31 cellular contexts compared by ENCODE assay signal in the genomic region with DNA sequence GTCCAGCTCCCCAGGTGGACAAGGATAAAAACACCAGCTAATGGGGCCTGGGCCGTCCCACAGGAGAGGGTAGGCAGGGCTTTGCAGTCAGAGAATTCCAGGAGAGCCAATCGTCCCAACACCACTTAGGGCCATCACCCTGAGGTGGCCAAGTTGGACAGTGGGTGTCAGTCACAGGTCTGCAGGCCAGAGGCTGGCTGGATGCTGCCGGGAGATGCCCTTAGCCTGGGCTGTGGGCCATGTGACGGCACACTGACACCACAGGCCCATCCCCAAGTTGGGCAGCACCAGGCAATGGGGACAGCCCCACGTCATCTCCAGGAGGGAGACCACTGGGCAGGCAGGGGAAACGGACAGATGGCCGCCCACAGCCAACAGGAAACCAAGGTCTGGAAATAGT. TPM values are rescaled to one million over a fixed set of nuclear protein-coding genes. Genes with fewer than 3 reads are reported as not detected.
"Had no signal": no experiment of that assay in that cellular context is flagged by ENCODE, and none has a peak within 500 bp of the region (broad histone marks: within the 10 kb centered on the region; RNA-seq: fewer than 3 reads in every experiment).

No MANE protein-coding gene starts in this region.

- H3K27me3 ChIP-seq: adrenal gland, ascending aorta, brain microvascular endothelial cell, esophagus squamous epithelium had no signal

- H3K27ac ChIP-seq: adrenal gland, ascending aorta, brain microvascular endothelial cell, epithelial cell of prostate, esophagus squamous epithelium, gastroesophageal sphincter had no signal

- ATAC-seq: activated CD8-positive, alpha-beta memory T cell treated with anti-CD3 and anti-CD28 coated beads, Interleukin-2, amount 10 ng/mL, durations not matched to agents 7 days and 5 days; activated CD8-positive, alpha-beta T cell treated with anti-CD3 and anti-CD28 coated beads, Interleukin-2, amount 10 ng/mL, durations not matched to agents 7 days and 5 days; activated naive CD8-positive, alpha-beta T cell treated with anti-CD3 and anti-CD28 coated beads, Interleukin-2, amount 50 U/mL, for 24 hours; gastroesophageal sphincter had no signal

- H3K36me3 Mint-ChIP-seq: activated CD4-positive, alpha-beta memory T cell treated with anti-CD3 and anti-CD28 coated beads for 36 hours; activated CD8-positive, alpha-beta memory T cell treated with anti-CD3 and anti-CD28 coated beads, Interleukin-2, amount 10 ng/mL, durations not matched to agents 7 days and 5 days; activated naive CD4-positive, alpha-beta T cell treated with anti-CD3 and anti-CD28 coated beads, Interleukin-2, amount 50 U/mL, for 24 hours; activated naive CD8-positive, alpha-beta T cell treated with anti-CD3 and anti-CD28 coated beads for 36 hours had no signal

- H3K27me3 Mint-ChIP-seq: activated CD4-positive, alpha-beta memory T cell treated with anti-CD3 and anti-CD28 coated beads for 36 hours; activated CD4-positive, alpha-beta T cell treated with anti-CD3 and anti-CD28 coated beads for 36 hours; activated CD4-positive, alpha-beta T cell treated with anti-CD3 and anti-CD28 coated beads, Interleukin-2, amount 10 ng/mL, durations not matched to agents 24 days and 14 days; activated CD8-positive, alpha-beta memory T cell treated with anti-CD3 and anti-CD28 coated beads, Interleukin-2, amount 10 ng/mL, durations not matched to agents 7 days and 5 days; activated naive CD4-positive, alpha-beta T cell treated with anti-CD3 and anti-CD28 coated beads, Interleukin-2, amount 50 U/mL, for 24 hours; activated naive CD8-positive, alpha-beta T cell treated with anti-CD3 and anti-CD28 coated beads for 36 hours; activated naive CD8-positive, alpha-beta T cell treated with anti-CD3 and anti-CD28 coated beads, Interleukin-2, amount 50 U/mL, for 24 hours; central memory CD8-positive, alpha-beta T cell had no signal

- H3K4me3 ChIP-seq: adrenal gland, ascending aorta, esophagus squamous epithelium, gastroesophageal sphincter had no signal

- H3K9me3 Mint-ChIP-seq: activated CD4-positive, alpha-beta memory T cell treated with anti-CD3 and anti-CD28 coated beads for 36 hours; activated CD4-positive, alpha-beta T cell treated with anti-CD3 and anti-CD28 coated beads, Interleukin-2, amount 10 ng/mL, durations not matched to agents 24 days and 14 days; activated naive CD4-positive, alpha-beta T cell treated with anti-CD3 and anti-CD28 coated beads for 36 hours; activated naive CD4-positive, alpha-beta T cell treated with anti-CD3 and anti-CD28 coated beads, Interleukin-2, amount 50 U/mL, for 24 hours; activated naive CD8-positive, alpha-beta T cell treated with anti-CD3 and anti-CD28 coated beads for 36 hours; activated naive CD8-positive, alpha-beta T cell treated with anti-CD3 and anti-CD28 coated beads, Interleukin-2, amount 50 U/mL, for 24 hours; activated T-helper 1 cell treated with anti-CD3 and anti-CD28 coated beads, Interleukin-12 subunit alpha, Interleukin-12 subunit beta, Interleukin-2, Interleukin-4 antibody, amounts not matched to agents 30 ng/mL and 10 ng/mL and 1 ng/mL, durations not matched to agents 14 hours and 24 hours and 36 hours; activated T-helper 2 cell treated with anti-CD3 and anti-CD28 coated beads, Interferon-gamma antibody, Interleukin-2, Interleukin-4, amounts not matched to agents 10 μg/mL and 5 μg/mL and 100 μg/mL, durations not matched to agents 14 hours and 24 hours and 36 hours; central memory CD8-positive, alpha-beta T cell had no signal

- H3K4me1 Mint-ChIP-seq: activated CD4-positive, alpha-beta T cell treated with anti-CD3 and anti-CD28 coated beads for 36 hours; activated CD4-positive, alpha-beta T cell treated with anti-CD3 and anti-CD28 coated beads, Interleukin-2, amount 10 ng/mL, durations not matched to agents 24 days and 14 days; activated CD8-positive, alpha-beta memory T cell treated with anti-CD3 and anti-CD28 coated beads, Interleukin-2, amount 10 ng/mL, durations not matched to agents 7 days and 5 days; activated naive CD4-positive, alpha-beta T cell treated with anti-CD3 and anti-CD28 coated beads, Interleukin-2, amount 50 U/mL, for 24 hours; activated naive CD8-positive, alpha-beta T cell treated with anti-CD3 and anti-CD28 coated beads for 36 hours; activated naive CD8-positive, alpha-beta T cell treated with anti-CD3 and anti-CD28 coated beads, Interleukin-2, amount 50 U/mL, for 24 hours; central memory CD8-positive, alpha-beta T cell had no signal

- H3K9me3 ChIP-seq: adrenal gland, ascending aorta, esophagus squamous epithelium, gastroesophageal sphincter had no signal

- DNase-seq: activated CD4-positive, alpha-beta T cell treated with anti-CD3 and anti-CD28 coated beads, Interleukin-2, amount 10 ng/mL, durations not matched to agents 24 days and 14 days; activated CD4-positive, CD25-positive, alpha-beta regulatory T cell; activated CD4-positive, CD25-positive, alpha-beta regulatory T cell treated with anti-CD3 and anti-CD28 coated beads, Interleukin-2, amount 50 U/mL, for 72 hours; activated CD8-positive, alpha-beta memory T cell treated with anti-CD3 and anti-CD28 coated beads, Interleukin-2, amount 10 ng/mL, durations not matched to agents 7 days and 5 days; activated CD8-positive, alpha-beta memory T cell treated with anti-CD3 and anti-CD28 coated beads, Interleukin-2, amount 50 U/mL, for 4 hours; activated CD8-positive, alpha-beta T cell treated with anti-CD3 and anti-CD28 coated beads, Interleukin-2, amount 10 ng/mL, durations not matched to agents 7 days and 5 days; activated effector memory CD4-positive, alpha-beta T cell treated with anti-CD3 and anti-CD28 coated beads, Interleukin-2, amount 50 U/mL, for 16 hours; activated naive CD8-positive, alpha-beta T cell treated with anti-CD3 and anti-CD28 coated beads for 36 hours; activated naive CD8-positive, alpha-beta T cell treated with anti-CD3 and anti-CD28 coated beads, Interleukin-2, amount 50 U/mL, for 24 hours; activated T-cell treated with anti-CD3 and anti-CD28 coated beads, Interleukin-2, amount 50 U/mL, for 1 hour; adrenal gland; cortex of kidney; dermis blood vessel endothelial cell; effector CD8-positive, alpha-beta T cell; esophagus squamous epithelium; foreskin melanocyte; T-helper 2 cell had no signal

- H3K4me3 Mint-ChIP-seq: activated CD4-positive, alpha-beta memory T cell treated with anti-CD3 and anti-CD28 coated beads for 36 hours; activated CD4-positive, alpha-beta T cell treated with anti-CD3 and anti-CD28 coated beads for 36 hours; activated CD4-positive, alpha-beta T cell treated with anti-CD3 and anti-CD28 coated beads, Interleukin-2, amount 10 ng/mL, durations not matched to agents 24 days and 14 days; activated CD8-positive, alpha-beta memory T cell treated with anti-CD3 and anti-CD28 coated beads, Interleukin-2, amount 10 ng/mL, durations not matched to agents 7 days and 5 days; activated CD8-positive, alpha-beta T cell treated with anti-CD3 and anti-CD28 coated beads, Interleukin-2, amount 10 ng/mL, durations not matched to agents 7 days and 5 days; activated naive CD4-positive, alpha-beta T cell treated with anti-CD3 and anti-CD28 coated beads for 36 hours; activated naive CD4-positive, alpha-beta T cell treated with anti-CD3 and anti-CD28 coated beads, Interleukin-2, amount 50 U/mL, for 24 hours; activated naive CD8-positive, alpha-beta T cell treated with anti-CD3 and anti-CD28 coated beads for 36 hours; activated naive CD8-positive, alpha-beta T cell treated with anti-CD3 and anti-CD28 coated beads, Interleukin-2, amount 50 U/mL, for 24 hours; activated T-helper 1 cell treated with anti-CD3 and anti-CD28 coated beads, Interleukin-12 subunit alpha, Interleukin-12 subunit beta, Interleukin-2, Interleukin-4 antibody, amounts not matched to agents 30 ng/mL and 10 ng/mL and 1 ng/mL, durations not matched to agents 14 hours and 24 hours and 36 hours; central memory CD8-positive, alpha-beta T cell had no signal

- H3K4me1 ChIP-seq: adrenal gland, ascending aorta, esophagus squamous epithelium, gastroesophageal sphincter had no signal

- H3K27ac Mint-ChIP-seq: activated CD4-positive, alpha-beta memory T cell treated with anti-CD3 and anti-CD28 coated beads for 36 hours; activated CD4-positive, alpha-beta T cell treated with anti-CD3 and anti-CD28 coated beads for 36 hours; activated CD4-positive, alpha-beta T cell treated with anti-CD3 and anti-CD28 coated beads, Interleukin-2, amount 10 ng/mL, durations not matched to agents 24 days and 14 days; activated CD8-positive, alpha-beta memory T cell treated with anti-CD3 and anti-CD28 coated beads, Interleukin-2, amount 10 ng/mL, durations not matched to agents 7 days and 5 days; activated CD8-positive, alpha-beta T cell treated with anti-CD3 and anti-CD28 coated beads, Interleukin-2, amount 10 ng/mL, durations not matched to agents 7 days and 5 days; activated naive CD4-positive, alpha-beta T cell treated with anti-CD3 and anti-CD28 coated beads for 36 hours; activated naive CD4-positive, alpha-beta T cell treated with anti-CD3 and anti-CD28 coated beads, Interleukin-2, amount 50 U/mL, for 24 hours; activated naive CD8-positive, alpha-beta T cell treated with anti-CD3 and anti-CD28 coated beads for 36 hours; activated naive CD8-positive, alpha-beta T cell treated with anti-CD3 and anti-CD28 coated beads, Interleukin-2, amount 50 U/mL, for 24 hours; activated T-helper 1 cell treated with anti-CD3 and anti-CD28 coated beads, Interleukin-12 subunit alpha, Interleukin-12 subunit beta, Interleukin-2, Interleukin-4 antibody, amounts not matched to agents 30 ng/mL and 10 ng/mL and 1 ng/mL, durations not matched to agents 14 hours and 24 hours and 36 hours; activated T-helper 2 cell treated with anti-CD3 and anti-CD28 coated beads, Interferon-gamma antibody, Interleukin-2, Interleukin-4, amounts not matched to agents 10 μg/mL and 5 μg/mL and 100 μg/mL, durations not matched to agents 14 hours and 24 hours and 36 hours had no signal

- H3K36me3 ChIP-seq: adrenal gland, ascending aorta, brain microvascular endothelial cell, esophagus squamous epithelium, gastroesophageal sphincter had no signal

RNA-seq across cellular contexts. Expression of gene KIF1A, which starts 53.9 kb away (rescaled TPM):
- total RNA-seq: bronchial epithelial cell, dermis blood vessel endothelial cell, fibroblast of lung, fibroblast of villous mesenchyme had no signal
